In the genomic region with DNA sequence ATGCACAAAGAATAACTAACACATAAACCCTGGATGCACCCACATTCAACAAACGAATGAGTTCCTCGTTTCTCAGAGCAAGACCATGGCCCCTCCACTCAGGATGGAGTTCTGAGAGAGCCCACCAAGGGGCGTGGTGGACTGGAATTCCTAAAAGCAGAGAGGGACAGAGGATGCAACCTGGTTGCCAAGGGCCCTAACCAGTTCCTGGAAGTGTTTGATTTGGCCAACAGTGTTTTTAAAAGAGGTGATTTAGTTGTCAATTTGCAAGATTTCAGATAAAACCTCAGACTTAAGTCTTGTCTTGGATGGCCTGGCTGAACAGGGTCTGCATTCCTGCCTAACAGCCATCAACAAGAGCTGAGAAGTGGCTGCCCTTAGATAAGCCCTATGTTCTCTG, we compare ENCODE assay signal across 25 cellular contexts. TPM values are rescaled to one million over a fixed set of nuclear protein-coding genes. Genes with fewer than 3 reads are reported as not detected.
DNase-seq lines count a peak whose midpoint lies in the region; ATAC-seq and TF ChIP-seq lines count a peak whose summit lies in the region.
"Had no signal": no experiment of that assay in that cellular context is flagged by ENCODE, and none has a peak within 500 bp of the region (broad histone marks: within the 10 kb centered on the region; RNA-seq: fewer than 3 reads in every experiment).

No MANE protein-coding gene starts in this region.

- H2BK15ac ChIP-seq in H9 (ENCODE audit: low read depth, low read length): no peak overlapping the region

- H3K36me3 Mint-ChIP-seq in H9 (ENCODE audit: insufficient read depth in 1 of 3, low read depth in 3 of 3) (no peaks in the 10 kb centered on the region), osteocyte (ENCODE audit: unreplicated experiment) (no peaks in the 10 kb centered on the region)
- H3K36me3 Mint-ChIP-seq: CD4-positive, alpha-beta memory T cell had no signal

- H3K4me3 Mint-ChIP-seq in H9: no peak overlapping the region
- no peak overlapping the region for H3K4me3 Mint-ChIP-seq in osteocyte (ENCODE audit: unreplicated experiment)
- H3K4me3 Mint-ChIP-seq: CD4-positive, alpha-beta memory T cell had no signal

- H3K27ac Mint-ChIP-seq in H9: no peak overlapping the region
- no peak overlapping the region for H3K27ac Mint-ChIP-seq in osteocyte (ENCODE audit: unreplicated experiment)
- H3K27ac Mint-ChIP-seq: CD4-positive, alpha-beta memory T cell had no signal

- H3K14ac ChIP-seq in H9 (ENCODE audit: insufficient read depth, low read length): no peak overlapping the region

- H4K5ac ChIP-seq in H9 (ENCODE audit: insufficient read length, low read depth, low read length): no peak overlapping the region

- H3K4me3 ChIP-seq in brain microvascular endothelial cell (ENCODE audit: low read depth, low read length): no peak overlapping the region
- no peak overlapping the region for H3K4me3 ChIP-seq in left ventricle myocardium inferior
- H3K4me3 ChIP-seq: BLaER1, HAP-1, PC-9, SK-N-MC had no signal

- H3K79me1 ChIP-seq in H9 (ENCODE audit: insufficient read depth, low read depth, low read length, poor library complexity, severe bottlenecking): no peaks in the 10 kb centered on the region

- H3K4me1 ChIP-seq in H9 (ENCODE audit: insufficient read depth, low read length) (peaks cover 7% of the 10 kb centered on the region; the same call in 1 of the 2 replicates), left ventricle myocardium inferior (peaks cover 7% of the 10 kb centered on the region)
- H3K4me1 ChIP-seq: BLaER1, Caco-2, HAP-1 had no signal

- H3K27me3 Mint-ChIP-seq in H9 (ENCODE audit: low read depth) (peaks cover 27% of the 10 kb centered on the region), osteocyte (ENCODE audit: unreplicated experiment) (peaks cover 5% of the 10 kb centered on the region)
- H3K27me3 Mint-ChIP-seq: CD4-positive, alpha-beta memory T cell had no signal

- H2BK20ac ChIP-seq in H9 (ENCODE audit: low read depth, low read length, poor library complexity, severe bottlenecking): no peak overlapping the region

- H3K9ac ChIP-seq in H9 (ENCODE audit: extremely low read depth, insufficient read length, low read length): no peak overlapping the region
- H3K9ac ChIP-seq: BLaER1 had no signal

- TF ChIP-seq CTCF in H9 (conservative IDR thresholded peaks at IDR 0.05): peak; percentile 42; the same call in 2 of the 3 replicates
- TF ChIP-seq CTCF in brain microvascular endothelial cell (IDR thresholded peaks at IDR 0.05; ENCODE audit: low read depth, low read length, missing control alignments): peak; percentile 12
- peak; percentile 7 for TF ChIP-seq CTCF in osteocyte (IDR thresholded peaks at IDR 0.05)
- no peak for TF ChIP-seq CTCF in left ventricle myocardium inferior (IDR thresholded peaks at IDR 0.05; ENCODE audit: borderline replicate concordance)

- no peaks in the 10 kb centered on the region; a peak in 1 of 5 replicates for H3K9me3 Mint-ChIP-seq in H9
- no peaks in the 10 kb centered on the region for H3K9me3 Mint-ChIP-seq in osteocyte (ENCODE audit: unreplicated experiment)
- H3K9me3 Mint-ChIP-seq: CD4-positive, alpha-beta memory T cell had no signal

- no peak overlapping the region for H2AK5ac ChIP-seq in H9 (ENCODE audit: insufficient read length, low read length)

- H2BK120ac ChIP-seq in H9 (ENCODE audit: low read depth, low read length, poor library complexity, severe bottlenecking): no peak overlapping the region

- H2AFZ ChIP-seq in H9 (ENCODE audit: low read length): no peak overlapping the region
- H2AFZ ChIP-seq: PC-9 had no signal

- no peak overlapping the region for H3K4ac ChIP-seq in H9 (ENCODE audit: low read depth, low read length)

- no peak overlapping the region for H3K18ac ChIP-seq in H9 (ENCODE audit: insufficient read length, low read depth, low read length)

- no peak overlapping the region for H3T11ph ChIP-seq in H9 (ENCODE audit: low read length)

- no peak overlapping the region for H3K56ac ChIP-seq in H9 (ENCODE audit: insufficient read length, low read depth, low read length)

- no peak overlapping the region for H4K8ac ChIP-seq in H9 (replicated peaks; ENCODE audit: insufficient read length, low read depth, low read length)

- H2BK12ac ChIP-seq in H9 (ENCODE audit: insufficient read length, low read depth, low read length): no peak overlapping the region

- H4K91ac ChIP-seq in H9 (ENCODE audit: insufficient read length, low read depth, low read length): no peak overlapping the region

- H3K4me1 Mint-ChIP-seq in H9 (peaks cover 21 to 23% of the 10 kb centered on the region in 2 experiments), osteocyte (ENCODE audit: unreplicated experiment) (no peaks in the 10 kb centered on the region)

- no peaks in the 10 kb centered on the region for H3K79me2 ChIP-seq in H9 (ENCODE audit: insufficient read depth, low read length)

- H3K23me2 ChIP-seq in H9 (ENCODE audit: insufficient read length, low read depth, low read length, poor library complexity, severe bottlenecking): no peaks in the 10 kb centered on the region

- H3K27me3 ChIP-seq in H9 (ENCODE audit: insufficient read depth, low read length): no peaks in the 10 kb centered on the region
- H3K27me3 ChIP-seq in brain microvascular endothelial cell (replicated peaks): no peaks in the 10 kb centered on the region
- H3K27me3 ChIP-seq in left ventricle myocardium inferior (ENCODE audit: low read depth): no peaks in the 10 kb centered on the region
- H3K27me3 ChIP-seq: BLaER1 had no signal

- WGBS in H9 (ENCODE audit: extremely low coverage, insufficient read length, low lambda C conversion rate): no CpG with 5 or more reads among the region's 3 CpGs

- H3K23ac ChIP-seq in H9 (ENCODE audit: insufficient read length, low read depth, low read length): no peak overlapping the region

- no peaks in the 10 kb centered on the region for H4K20me1 ChIP-seq in H9 (ENCODE audit: control insufficient read depth, insufficient read depth, insufficient read length)
- H4K20me1 ChIP-seq: BLaER1 had no signal

- no peak overlapping the region for H3K4me2 ChIP-seq in H9 (ENCODE audit: insufficient read depth, insufficient read length, low read length)
- H3K4me2 ChIP-seq: BLaER1, PC-9 had no signal

- intact Hi-C loops in left ventricle myocardium inferior (cut with micrococcal nuclease): no loop called here

- no peak overlapping the region for H2BK5ac ChIP-seq in H9 (ENCODE audit: insufficient read length, low read length)

- DNase-seq in ELF-1 (ENCODE audit: low read depth, low spot score): peak; percentile 59
- no peak for DNase-seq in H9
- DNase-seq in brain microvascular endothelial cell: no peak
- no peak for DNase-seq in osteocyte (ENCODE audit: extremely low spot score, unreplicated experiment)
- DNase-seq in left ventricle myocardium inferior: no peak
- no peak for DNase-seq in RPMI8226
- DNase-seq: ACHN; Caco-2; CD4-positive, alpha-beta memory T cell; EL; Kasumi-1; NCI-H1436; NCI-H187 treated with DMSO at 0.1 percent for 48 hours; NCI-H2227 treated with DMSO at 0.1 percent for 48 hours; NCI-H510A treated with DMSO at 0.1 percent for 48 hours; NCI-H774; PC-9; SHP77 treated with DMSO at 0.1 percent for 48 hours; SW 1271 had no signal

- H3K36me3 ChIP-seq in brain microvascular endothelial cell (replicated peaks) (no peaks in the 10 kb centered on the region), left ventricle myocardium inferior (no peaks in the 10 kb centered on the region)
- H3K36me3 ChIP-seq: BLaER1, HAP-1 had no signal

- no peak overlapping the region for H3K27ac ChIP-seq in H9 (ENCODE audit: insufficient read length, low read depth, low read length)
- H3K27ac ChIP-seq in brain microvascular endothelial cell: no peak overlapping the region
- H3K27ac ChIP-seq in left ventricle myocardium inferior (replicated peaks): no peak overlapping the region
- H3K27ac ChIP-seq: BLaER1, PC-9, RWPE1, SK-N-MC had no signal

- H3K9me3 ChIP-seq in H9 (ENCODE audit: control insufficient read depth, low read depth, low read length): no peaks in the 10 kb centered on the region
- H3K9me3 ChIP-seq in left ventricle myocardium inferior (replicated peaks): no peaks in the 10 kb centered on the region
- H3K9me3 ChIP-seq: BLaER1, Caco-2, HAP-1 had no signal

- in situ Hi-C loops in brain microvascular endothelial cell (cut with HindIII; ENCODE audit: low pct_ligation_motif_present, low sequenced_read_pairs): no loop called here

- no peak for ATAC-seq in GM18517 (IDR thresholded peaks at IDR 0.05; ENCODE audit: unreplicated experiment)

RNA-seq across cellular contexts. Expression of gene GLRA1, which starts 34.4 kb away (rescaled TPM):
- total RNA-seq in H9 (2021) (not detected in 2 replicates), osteocyte (not detected in 2 replicates), left ventricle myocardium inferior (not detected)
- total RNA-seq: Caco-2; CD4-positive, alpha-beta memory T cell; MCF 10A; PC-9 had no signal
